In genomic region chr12:108172033-108172432, GRCh38 we compare ENCODE assay signal across 39 cellular contexts. TPM values are rescaled to one million over a fixed set of nuclear protein-coding genes. Genes with fewer than 3 reads are reported as not detected.
"Had no signal": no experiment of that assay in that cellular context is flagged by ENCODE, and none has a peak within 500 bp of the region (broad histone marks: within the 10 kb centered on the region; RNA-seq: fewer than 3 reads in every experiment).

No MANE protein-coding gene starts in this region.

- H3K9me3 Mint-ChIP-seq: activated CD4-positive, alpha-beta memory T cell treated with anti-CD3 and anti-CD28 coated beads, Interleukin-2, amount 10 ng/mL, durations not matched to agents 7 days and 5 days; activated CD4-positive, alpha-beta T cell treated with anti-CD3 and anti-CD28 coated beads, Interleukin-2, amount 10 ng/mL, durations not matched to agents 7 days and 5 days; activated naive CD4-positive, alpha-beta T cell treated with anti-CD3 and anti-CD28 coated beads, Interleukin-2, amount 10 ng/mL, durations not matched to agents 7 days and 5 days; activated naive CD4-positive, alpha-beta T cell treated with anti-CD3 and anti-CD28 coated beads, Interleukin-2, amount 50 U/mL, for 24 hours; activated naive CD8-positive, alpha-beta T cell treated with anti-CD3 and anti-CD28 coated beads, Interleukin-2, amount 10 ng/mL, durations not matched to agents 7 days and 5 days; activated naive CD8-positive, alpha-beta T cell treated with anti-CD3 and anti-CD28 coated beads, Interleukin-2, amount 50 U/mL, for 24 hours; activated T-helper 2 cell treated with anti-CD3 and anti-CD28 coated beads, Interferon-gamma antibody, Interleukin-2, Interleukin-4, amounts not matched to agents 10 μg/mL and 5 μg/mL and 100 μg/mL, durations not matched to agents 14 hours and 24 hours and 36 hours; central memory CD8-positive, alpha-beta T cell; T-helper 1 cell treated with Interleukin-12 subunit alpha and Interleukin-12 subunit beta and Interleukin-4 antibody, amounts not matched to agents 30 μg/mL and 1 μg/mL, for 36 hours; T-helper 2 cell treated with Interferon-gamma antibody and Interleukin-4, amounts not matched to agents 5 μg/mL and 100 μg/mL, for 36 hours had no signal

- H3K4me3 ChIP-seq: ascending aorta, cardiac muscle cell had no signal

- H3K9me3 ChIP-seq: ascending aorta had no signal

- FAIRE-seq: bronchial epithelial cell, TTC549 had no signal

- DNase-seq: activated CD4-positive, alpha-beta memory T cell treated with anti-CD3 and anti-CD28 coated beads, Interleukin-2, amount 10 ng/mL, durations not matched to agents 7 days and 5 days; activated CD4-positive, alpha-beta T cell treated with anti-CD3 and anti-CD28 coated beads for 1 hour; activated CD4-positive, alpha-beta T cell treated with anti-CD3 and anti-CD28 coated beads for 36 hours; activated CD4-positive, alpha-beta T cell treated with anti-CD3 and anti-CD28 coated beads for 48 hours; activated CD4-positive, alpha-beta T cell treated with anti-CD3 and anti-CD28 coated beads, Interleukin-2, amount 10 ng/mL, durations not matched to agents 7 days and 5 days; activated CD4-positive, alpha-beta T cell treated with anti-CD3 and anti-CD28 coated beads, Interleukin-2, amount 50 U/mL, for 48 hours; activated CD4-positive, CD25-positive, alpha-beta regulatory T cell; activated CD8-positive, alpha-beta memory T cell treated with anti-CD3 and anti-CD28 coated beads for 24 hours; activated CD8-positive, alpha-beta memory T cell treated with anti-CD3 and anti-CD28 coated beads, Interleukin-2, amount 10 ng/mL, durations not matched to agents 7 days and 5 days; activated CD8-positive, alpha-beta memory T cell treated with anti-CD3 and anti-CD28 coated beads, Interleukin-2, amount 50 U/mL, for 48 hours; activated CD8-positive, alpha-beta T cell treated with anti-CD3 and anti-CD28 coated beads, Interleukin-2, amount 10 ng/mL, durations not matched to agents 7 days and 5 days; activated effector memory CD4-positive, alpha-beta T cell treated with Interleukin-2 at 50 U/mL for 16 hours; activated gamma-delta T cell; activated naive CD4-positive, alpha-beta T cell treated with anti-CD3 and anti-CD28 coated beads, Interleukin-2, amount 10 ng/mL, durations not matched to agents 7 days and 5 days; activated naive CD4-positive, alpha-beta T cell treated with Interleukin-2 at 50 U/mL for 16 hours; activated naive CD8-positive, alpha-beta T cell treated with anti-CD3 and anti-CD28 coated beads, Interleukin-2, amount 10 ng/mL, durations not matched to agents 7 days and 5 days; activated naive CD8-positive, alpha-beta T cell treated with anti-CD3 and anti-CD28 coated beads, Interleukin-2, amount 50 U/mL, for 24 hours; activated T-cell treated with anti-CD3 and anti-CD28 coated beads, Interleukin-2, amount 50 U/mL, for 24 hours; activated T-cell treated with anti-CD3 and anti-CD28 coated beads, Interleukin-2, amount 50 U/mL, for 48 hours; amygdala; anterior cingulate cortex; caudate nucleus; cerebellar nuclear complex; T-helper 1 cell; T-helper 2 cell; T-helper 9 cell had no signal

- ATAC-seq: activated CD4-positive, alpha-beta T cell treated with anti-CD3 and anti-CD28 coated beads for 36 hours; activated CD4-positive, CD25-positive, alpha-beta regulatory T cell treated with anti-CD3 and anti-CD28 coated beads, Interleukin-2, amount 50 U/mL, for 24 hours; activated CD8-positive, alpha-beta memory T cell treated with anti-CD3 and anti-CD28 coated beads, Interleukin-2, amount 10 ng/mL, durations not matched to agents 7 days and 5 days; activated CD8-positive, alpha-beta T cell treated with anti-CD3 and anti-CD28 coated beads, Interleukin-2, amount 10 ng/mL, durations not matched to agents 7 days and 5 days; activated naive CD8-positive, alpha-beta T cell treated with anti-CD3 and anti-CD28 coated beads, Interleukin-2, amount 50 U/mL, for 24 hours had no signal

- H3K36me3 ChIP-seq: ascending aorta, cardiac muscle cell had no signal

- H3K27me3 ChIP-seq: ascending aorta had no signal

- H3K36me3 Mint-ChIP-seq: activated CD8-positive, alpha-beta memory T cell treated with anti-CD3 and anti-CD28 coated beads, Interleukin-2, amount 10 ng/mL, durations not matched to agents 7 days and 5 days; activated naive CD4-positive, alpha-beta T cell treated with anti-CD3 and anti-CD28 coated beads, Interleukin-2, amount 10 ng/mL, durations not matched to agents 7 days and 5 days; activated naive CD4-positive, alpha-beta T cell treated with anti-CD3 and anti-CD28 coated beads, Interleukin-2, amount 50 U/mL, for 24 hours; activated naive CD8-positive, alpha-beta T cell; activated naive CD8-positive, alpha-beta T cell treated with anti-CD3 and anti-CD28 coated beads, Interleukin-2, amount 10 ng/mL, durations not matched to agents 7 days and 5 days had no signal

- H3K4me1 Mint-ChIP-seq: activated CD4-positive, alpha-beta memory T cell treated with anti-CD3 and anti-CD28 coated beads, Interleukin-2, amount 10 ng/mL, durations not matched to agents 7 days and 5 days; activated CD4-positive, alpha-beta T cell treated with anti-CD3 and anti-CD28 coated beads for 36 hours; activated CD4-positive, alpha-beta T cell treated with anti-CD3 and anti-CD28 coated beads, Interleukin-2, amount 10 ng/mL, durations not matched to agents 7 days and 5 days; activated CD8-positive, alpha-beta memory T cell treated with anti-CD3 and anti-CD28 coated beads, Interleukin-2, amount 10 ng/mL, durations not matched to agents 7 days and 5 days; activated naive CD4-positive, alpha-beta T cell treated with anti-CD3 and anti-CD28 coated beads, Interleukin-2, amount 10 ng/mL, durations not matched to agents 7 days and 5 days; activated naive CD4-positive, alpha-beta T cell treated with anti-CD3 and anti-CD28 coated beads, Interleukin-2, amount 50 U/mL, for 24 hours; activated naive CD8-positive, alpha-beta T cell treated with anti-CD3 and anti-CD28 coated beads, Interleukin-2, amount 10 ng/mL, durations not matched to agents 7 days and 5 days; activated naive CD8-positive, alpha-beta T cell treated with anti-CD3 and anti-CD28 coated beads, Interleukin-2, amount 50 U/mL, for 24 hours; central memory CD8-positive, alpha-beta T cell had no signal

- H3K4me3 Mint-ChIP-seq: activated CD4-positive, alpha-beta memory T cell treated with anti-CD3 and anti-CD28 coated beads, Interleukin-2, amount 10 ng/mL, durations not matched to agents 7 days and 5 days; activated CD4-positive, alpha-beta T cell treated with anti-CD3 and anti-CD28 coated beads for 36 hours; activated CD4-positive, alpha-beta T cell treated with anti-CD3 and anti-CD28 coated beads, Interleukin-2, amount 10 ng/mL, durations not matched to agents 7 days and 5 days; activated CD8-positive, alpha-beta memory T cell treated with anti-CD3 and anti-CD28 coated beads, Interleukin-2, amount 10 ng/mL, durations not matched to agents 7 days and 5 days; activated CD8-positive, alpha-beta T cell treated with anti-CD3 and anti-CD28 coated beads, Interleukin-2, amount 10 ng/mL, durations not matched to agents 7 days and 5 days; activated naive CD4-positive, alpha-beta T cell treated with anti-CD3 and anti-CD28 coated beads, Interleukin-2, amount 10 ng/mL, durations not matched to agents 7 days and 5 days; activated naive CD4-positive, alpha-beta T cell treated with anti-CD3 and anti-CD28 coated beads, Interleukin-2, amount 50 U/mL, for 24 hours; activated naive CD8-positive, alpha-beta T cell; activated naive CD8-positive, alpha-beta T cell treated with anti-CD3 and anti-CD28 coated beads, Interleukin-2, amount 10 ng/mL, durations not matched to agents 7 days and 5 days; activated naive CD8-positive, alpha-beta T cell treated with anti-CD3 and anti-CD28 coated beads, Interleukin-2, amount 50 U/mL, for 24 hours; activated T-cell treated with anti-CD3 and anti-CD28 coated beads, Interleukin-2, amount 50 U/mL, for 24 hours; brain; central memory CD8-positive, alpha-beta T cell; T-helper 1 cell treated with Interleukin-12 subunit alpha and Interleukin-12 subunit beta and Interleukin-4 antibody, amounts not matched to agents 30 μg/mL and 1 μg/mL, for 36 hours; T-helper 2 cell treated with Interferon-gamma antibody and Interleukin-4, amounts not matched to agents 5 μg/mL and 100 μg/mL, for 36 hours had no signal

- H3K27ac Mint-ChIP-seq: activated CD4-positive, alpha-beta memory T cell treated with anti-CD3 and anti-CD28 coated beads, Interleukin-2, amount 10 ng/mL, durations not matched to agents 7 days and 5 days; activated CD4-positive, alpha-beta T cell treated with anti-CD3 and anti-CD28 coated beads for 36 hours; activated CD4-positive, alpha-beta T cell treated with anti-CD3 and anti-CD28 coated beads, Interleukin-2, amount 10 ng/mL, durations not matched to agents 7 days and 5 days; activated CD8-positive, alpha-beta memory T cell treated with anti-CD3 and anti-CD28 coated beads, Interleukin-2, amount 10 ng/mL, durations not matched to agents 7 days and 5 days; activated CD8-positive, alpha-beta T cell treated with anti-CD3 and anti-CD28 coated beads, Interleukin-2, amount 10 ng/mL, durations not matched to agents 7 days and 5 days; activated naive CD4-positive, alpha-beta T cell treated with anti-CD3 and anti-CD28 coated beads, Interleukin-2, amount 10 ng/mL, durations not matched to agents 7 days and 5 days; activated naive CD4-positive, alpha-beta T cell treated with anti-CD3 and anti-CD28 coated beads, Interleukin-2, amount 50 U/mL, for 24 hours; activated naive CD8-positive, alpha-beta T cell; activated naive CD8-positive, alpha-beta T cell treated with anti-CD3 and anti-CD28 coated beads, Interleukin-2, amount 10 ng/mL, durations not matched to agents 7 days and 5 days; activated naive CD8-positive, alpha-beta T cell treated with anti-CD3 and anti-CD28 coated beads, Interleukin-2, amount 50 U/mL, for 24 hours; activated T-cell treated with anti-CD3 and anti-CD28 coated beads, Interleukin-2, amount 50 U/mL, for 24 hours; activated T-helper 2 cell treated with anti-CD3 and anti-CD28 coated beads, Interferon-gamma antibody, Interleukin-2, Interleukin-4, amounts not matched to agents 10 μg/mL and 5 μg/mL and 100 μg/mL, durations not matched to agents 14 hours and 24 hours and 36 hours; brain; T-helper 1 cell treated with Interleukin-12 subunit alpha and Interleukin-12 subunit beta and Interleukin-4 antibody, amounts not matched to agents 30 μg/mL and 1 μg/mL, for 36 hours; T-helper 2 cell treated with Interferon-gamma antibody and Interleukin-4, amounts not matched to agents 5 μg/mL and 100 μg/mL, for 36 hours had no signal

- H3K27ac ChIP-seq: ascending aorta, cardiac muscle cell, VCaP had no signal

RNA-seq across cellular contexts. Expression of gene WSCD2, which starts 42.9 kb away (rescaled TPM):
- total RNA-seq: activated CD4-positive, alpha-beta memory T cell treated with anti-CD3 and anti-CD28 coated beads, Interleukin-2, amount 10 ng/mL, durations not matched to agents 7 days and 5 days; activated CD4-positive, alpha-beta T cell treated with anti-CD3 and anti-CD28 coated beads for 36 hours; activated CD4-positive, alpha-beta T cell treated with anti-CD3 and anti-CD28 coated beads, Interleukin-2, amount 10 ng/mL, durations not matched to agents 7 days and 5 days; activated CD8-positive, alpha-beta memory T cell treated with anti-CD3 and anti-CD28 coated beads, Interleukin-2, amount 10 ng/mL, durations not matched to agents 7 days and 5 days; activated CD8-positive, alpha-beta T cell treated with anti-CD3 and anti-CD28 coated beads, Interleukin-2, amount 10 ng/mL, durations not matched to agents 7 days and 5 days; activated naive CD8-positive, alpha-beta T cell treated with anti-CD3 and anti-CD28 coated beads, Interleukin-2, amount 10 ng/mL, durations not matched to agents 7 days and 5 days; activated T-helper 2 cell treated with anti-CD3 and anti-CD28 coated beads, Interferon-gamma antibody, Interleukin-2, Interleukin-4, amounts not matched to agents 10 μg/mL and 5 μg/mL and 100 μg/mL, durations not matched to agents 14 hours and 24 hours and 36 hours; bronchial epithelial cell had no signal
